ENCODE assay signal across 19 cellular contexts in genomic region chr3:11819146-11819545, GRCh38. TPM values are rescaled to one million over a fixed set of nuclear protein-coding genes. Genes with fewer than 3 reads are reported as not detected.
DNase-seq lines count a peak whose midpoint lies in the region; ATAC-seq and TF ChIP-seq lines count a peak whose summit lies in the region.
"Had no signal": no experiment of that assay in that cellular context is flagged by ENCODE, and none has a peak within 500 bp of the region (broad histone marks: within the 10 kb centered on the region; RNA-seq: fewer than 3 reads in every experiment).

No MANE protein-coding gene starts in this region.

- no peaks in the 10 kb centered on the region for H3K27me3 Mint-ChIP-seq in MCF 10A (ENCODE audit: insufficient read depth, unreplicated experiment)
- no peaks in the 10 kb centered on the region for H3K27me3 Mint-ChIP-seq in activated T-helper 17 cell treated with anti-CD3 and anti-CD28 coated beads, Interleukin-2, amount 50 U/mL, for 72 hours
- H3K27me3 Mint-ChIP-seq: B cell; CD4-positive, alpha-beta T cell had no signal

- H3K27ac Mint-ChIP-seq in MCF 10A (ENCODE audit: low read depth, unreplicated experiment): no peak overlapping the region
- H3K27ac Mint-ChIP-seq in activated T-helper 17 cell treated with anti-CD3 and anti-CD28 coated beads, Interleukin-2, amount 50 U/mL, for 72 hours: peak overlapping the region; percentile 5
- H3K27ac Mint-ChIP-seq: B cell; CD4-positive, alpha-beta T cell had no signal

- POLR2A ChIA-PET in MCF 10A (lab: Yijun Ruan, JAX): interaction anchor here (1.0 to 1.3 kb wide), 4 partner anchors 14 to 101 kb away, joined by 4 to 10 read pairs (median 6); partner anchors contain the start of gene TAMM41

- peaks cover 30% of the 10 kb centered on the region for H3K4me1 Mint-ChIP-seq in MCF 10A (ENCODE audit: insufficient read depth, unreplicated experiment)
- H3K4me1 Mint-ChIP-seq in activated T-helper 17 cell treated with anti-CD3 and anti-CD28 coated beads, Interleukin-2, amount 50 U/mL, for 72 hours: peaks cover 9% of the 10 kb centered on the region
- H3K4me1 Mint-ChIP-seq: B cell had no signal

- H3K27ac ChIP-seq in breast epithelium: no peak overlapping the region
- H3K27ac ChIP-seq in foreskin keratinocyte: no peak overlapping the region
- H3K27ac ChIP-seq: SK-N-MC had no signal

- no peaks in the 10 kb centered on the region for H3K4me1 ChIP-seq in breast epithelium
- H3K4me1 ChIP-seq in foreskin keratinocyte: peaks cover 12% of the 10 kb centered on the region

- no peaks in the 10 kb centered on the region for H3K36me3 ChIP-seq in breast epithelium

- H3K36me3 Mint-ChIP-seq in MCF 10A (ENCODE audit: insufficient read depth, unreplicated experiment): peaks cover 54% of the 10 kb centered on the region
- peaks cover 100% of the 10 kb centered on the region for H3K36me3 Mint-ChIP-seq in activated T-helper 17 cell treated with anti-CD3 and anti-CD28 coated beads, Interleukin-2, amount 50 U/mL, for 72 hours (ENCODE audit: low read depth)

- no peak for TF ChIP-seq POLR2A in breast epithelium (IDR thresholded peaks at IDR 0.05)

- ATAC-seq in activated T-helper 17 cell treated with anti-CD3 and anti-CD28 coated beads, Interleukin-2, amount 50 U/mL, for 72 hours (replicated peaks): no peak
- ATAC-seq in foreskin keratinocyte (peak; percentile 19), GM18907 (IDR thresholded peaks at IDR 0.05; ENCODE audit: unreplicated experiment) (no peak)
- ATAC-seq in activated CD4-positive, CD25-positive, alpha-beta regulatory T cell treated with anti-CD3 and anti-CD28 coated beads, Interleukin-2, amount 50 U/mL, for 24 hours: no peak
- ATAC-seq: HepG2, Panc1 had no signal

- no peaks in the 10 kb centered on the region for H3K9me3 Mint-ChIP-seq in MCF 10A (ENCODE audit: unreplicated experiment)
- H3K9me3 Mint-ChIP-seq in activated T-helper 17 cell treated with anti-CD3 and anti-CD28 coated beads, Interleukin-2, amount 50 U/mL, for 72 hours: no peaks in the 10 kb centered on the region
- H3K9me3 Mint-ChIP-seq: CD4-positive, alpha-beta T cell had no signal

- no TSS peak for BruUV-seq in MCF 10A (replicated peaks; lab: Mats Ljungman, UMichigan)

- DNase-seq in MCF 10A (ENCODE audit: unreplicated experiment): peak; percentile 56
- no peak for DNase-seq in breast epithelium (ENCODE audit: low spot score in 2 of 2)
- DNase-seq in foreskin keratinocyte: peak; percentile 49 to 67
- DNase-seq in 8988T: no peak
- DNase-seq: Calu3; CD4-positive, alpha-beta T cell; H7; MG63; NCI-H1105; NCI-H187; NCI-H510A; Right ventricle myocardium superior had no signal

- H3K4me3 ChIP-seq in breast epithelium: no peak overlapping the region
- H3K4me3 ChIP-seq: MG63, SK-N-MC had no signal

- CTCF ChIA-PET in MCF 10A (lab: Yijun Ruan, JAX): interaction anchor here (1.1 kb wide), 1 partner anchor 48 kb away, joined by 4 read pairs; no protein-coding TSS in a partner anchor

- H3K27me3 ChIP-seq in breast epithelium (no peaks in the 10 kb centered on the region), foreskin keratinocyte (no peaks in the 10 kb centered on the region)
- H3K27me3 ChIP-seq: MG63 had no signal

- intact Hi-C loops in MCF 10A (cut with micrococcal nuclease) (no loop called here), breast epithelium (cut with DNase I; ENCODE audit: low total_unique reads) (no loop called here)

- no peaks in the 10 kb centered on the region for H3K9me3 ChIP-seq in breast epithelium
- H3K9me3 ChIP-seq: MG63 had no signal

- TF ChIP-seq CTCF in MCF 10A (IDR thresholded peaks at IDR 0.05; ENCODE audit: unreplicated experiment) (no peak), breast epithelium (IDR thresholded peaks at IDR 0.05) (no peak), foreskin keratinocyte (conservative IDR thresholded peaks at IDR 0.05) (no peak)

- H3K4me3 Mint-ChIP-seq in MCF 10A (ENCODE audit: unreplicated experiment): no peak overlapping the region
- H3K4me3 Mint-ChIP-seq in activated T-helper 17 cell treated with anti-CD3 and anti-CD28 coated beads, Interleukin-2, amount 50 U/mL, for 72 hours: no peak overlapping the region
- H3K4me3 Mint-ChIP-seq: B cell; CD4-positive, alpha-beta T cell had no signal

RNA-seq across cellular contexts. Expression of gene TAMM41, which starts 27.5 kb away (rescaled TPM):
- 19.8 and 26.2 TPM in 2 replicates for total RNA-seq in MCF 10A (2022)
- 10 to 100 TPM in 2 of 3 donors, 1 to 10 TPM in 1; 6.7 to 16.8 (median 14.7) TPM for total RNA-seq in breast epithelium
- total RNA-seq in activated T-helper 17 cell treated with anti-CD3 and anti-CD28 coated beads, Interleukin-2, amount 50 U/mL, for 72 hours: 10 to 100 TPM; 19.7 to 22.8 TPM
- 13.1 and 15.3 TPM in 2 replicates for total RNA-seq in foreskin keratinocyte
- 16.9 and 17.8 TPM in 2 replicates for polyA plus RNA-seq in foreskin keratinocyte

Comparison
In these comparisons a context has a peak if more than half of its experiments do, and no peak if none do; other contexts are left out.
1. DNase-seq: peak in MCF 10A (single experiment) and foreskin keratinocyte (2 of 2); none in breast epithelium (0 of 2) and 8988T (single experiment).